In the genomic region with DNA sequence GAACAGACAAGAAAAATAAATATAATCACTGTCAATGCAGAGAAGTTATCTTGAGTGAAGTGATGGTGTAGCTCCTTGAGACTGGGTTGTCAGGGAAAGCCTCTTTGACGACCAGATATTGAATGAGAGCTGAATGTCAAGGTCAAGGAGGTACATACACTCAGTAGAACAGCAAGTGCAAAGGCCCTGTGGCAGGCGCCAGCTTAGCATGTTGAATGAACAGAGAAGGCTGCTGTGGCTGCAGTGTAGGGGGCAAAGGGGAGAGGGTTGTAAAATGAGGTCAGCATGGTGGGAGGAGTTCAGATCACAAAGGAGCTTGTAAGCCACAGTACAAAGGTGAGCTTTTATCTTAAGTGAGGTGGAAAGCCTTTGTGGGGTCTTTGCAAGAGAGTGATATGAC, we compare ENCODE assay signal across 22 cellular contexts.
"Had no signal": no experiment of that assay in that cellular context is flagged by ENCODE, and none has a peak within 500 bp of the region (broad histone marks: within the 10 kb centered on the region; RNA-seq: fewer than 3 reads in every experiment).

No MANE protein-coding gene starts in this region.

- FAIRE-seq: astrocyte, bronchial epithelial cell, islet of Langerhans had no signal

- H3K4me2 ChIP-seq: smooth muscle cell had no signal

- DNase-seq: activated CD4-positive, alpha-beta T cell treated with anti-CD3 and anti-CD28 coated beads for 36 hours; activated CD4-positive, alpha-beta T cell treated with anti-CD3 and anti-CD28 coated beads, Interleukin-2, amount 50 U/mL, for 48 hours; activated CD8-positive, alpha-beta memory T cell treated with anti-CD3 and anti-CD28 coated beads, Interleukin-2, amount 10 ng/mL, durations not matched to agents 7 days and 5 days; activated naive CD4-positive, alpha-beta T cell treated with anti-CD3 and anti-CD28 coated beads, Interleukin-2, amount 50 U/mL, for 16 hours; dermis blood vessel endothelial cell; effector memory CD4-positive, alpha-beta T cell; esophagus squamous epithelium; midbrain; occipital lobe; stimulated activated CD4-positive, alpha-beta T cell treated with anti-CD3 and anti-CD28 coated beads, Interleukin-4, amount 100 ng/mL, for 1 hour; stimulated activated naive CD8-positive, alpha-beta T cell treated with anti-CD3 and anti-CD28 coated beads, Interleukin-15, amount 100 ng/mL, for 72 hours; upper lobe of left lung had no signal

- H3K27me3 ChIP-seq: esophagus squamous epithelium, suprapubic skin, upper lobe of left lung had no signal

- H3K4me3 ChIP-seq: esophagus squamous epithelium, lung, psoas muscle, smooth muscle cell, suprapubic skin, upper lobe of left lung had no signal

- H3K36me3 ChIP-seq: esophagus squamous epithelium, suprapubic skin, upper lobe of left lung had no signal

- H3K9me3 Mint-ChIP-seq: activated T-helper 17 cell treated with anti-CD3 and anti-CD28 coated beads, Interleukin-2, amount 50 U/mL, for 72 hours; nephron; stimulated activated naive CD8-positive, alpha-beta T cell treated with anti-CD3 and anti-CD28 coated beads, Interleukin-15, amount 100 ng/mL, for 72 hours; WTC11 had no signal

- H3K4me1 Mint-ChIP-seq: stimulated activated naive CD8-positive, alpha-beta T cell treated with anti-CD3 and anti-CD28 coated beads, Interleukin-15, amount 100 ng/mL, for 72 hours had no signal

- H3K36me3 Mint-ChIP-seq: activated CD8-positive, alpha-beta memory T cell treated with anti-CD3 and anti-CD28 coated beads, Interleukin-2, amount 10 ng/mL, durations not matched to agents 7 days and 5 days; WTC11 had no signal

- H3K27ac ChIP-seq: esophagus squamous epithelium, suprapubic skin, upper lobe of left lung had no signal

- H3K27me3 Mint-ChIP-seq: activated CD4-positive, alpha-beta T cell treated with anti-CD3 and anti-CD28 coated beads for 36 hours; activated CD8-positive, alpha-beta memory T cell treated with anti-CD3 and anti-CD28 coated beads, Interleukin-2, amount 10 ng/mL, durations not matched to agents 7 days and 5 days had no signal

- ATAC-seq: activated CD4-positive, alpha-beta T cell treated with anti-CD3 and anti-CD28 coated beads for 36 hours; activated CD8-positive, alpha-beta memory T cell treated with anti-CD3 and anti-CD28 coated beads, Interleukin-2, amount 10 ng/mL, durations not matched to agents 7 days and 5 days; activated T-helper 17 cell treated with anti-CD3 and anti-CD28 coated beads, Interleukin-2, amount 50 U/mL, for 72 hours; stimulated activated naive CD8-positive, alpha-beta T cell treated with anti-CD3 and anti-CD28 coated beads, Interleukin-15, amount 100 ng/mL, for 72 hours; WTC11 had no signal

- H3K4me3 Mint-ChIP-seq: activated CD4-positive, alpha-beta T cell treated with anti-CD3 and anti-CD28 coated beads for 36 hours; activated CD8-positive, alpha-beta memory T cell treated with anti-CD3 and anti-CD28 coated beads, Interleukin-2, amount 10 ng/mL, durations not matched to agents 7 days and 5 days; activated T-helper 17 cell treated with anti-CD3 and anti-CD28 coated beads, Interleukin-2, amount 50 U/mL, for 72 hours; nephron; stimulated activated naive CD8-positive, alpha-beta T cell treated with anti-CD3 and anti-CD28 coated beads, Interleukin-15, amount 100 ng/mL, for 72 hours; WTC11 had no signal

- H3K9me3 ChIP-seq: esophagus squamous epithelium, psoas muscle, suprapubic skin, upper lobe of left lung had no signal

- H3K27ac Mint-ChIP-seq: activated CD4-positive, alpha-beta T cell treated with anti-CD3 and anti-CD28 coated beads for 36 hours; activated CD8-positive, alpha-beta memory T cell treated with anti-CD3 and anti-CD28 coated beads, Interleukin-2, amount 10 ng/mL, durations not matched to agents 7 days and 5 days; activated T-helper 17 cell treated with anti-CD3 and anti-CD28 coated beads, Interleukin-2, amount 50 U/mL, for 72 hours; WTC11 had no signal
